1 cellular context compared by ENCODE assay signal in the genomic region with DNA sequence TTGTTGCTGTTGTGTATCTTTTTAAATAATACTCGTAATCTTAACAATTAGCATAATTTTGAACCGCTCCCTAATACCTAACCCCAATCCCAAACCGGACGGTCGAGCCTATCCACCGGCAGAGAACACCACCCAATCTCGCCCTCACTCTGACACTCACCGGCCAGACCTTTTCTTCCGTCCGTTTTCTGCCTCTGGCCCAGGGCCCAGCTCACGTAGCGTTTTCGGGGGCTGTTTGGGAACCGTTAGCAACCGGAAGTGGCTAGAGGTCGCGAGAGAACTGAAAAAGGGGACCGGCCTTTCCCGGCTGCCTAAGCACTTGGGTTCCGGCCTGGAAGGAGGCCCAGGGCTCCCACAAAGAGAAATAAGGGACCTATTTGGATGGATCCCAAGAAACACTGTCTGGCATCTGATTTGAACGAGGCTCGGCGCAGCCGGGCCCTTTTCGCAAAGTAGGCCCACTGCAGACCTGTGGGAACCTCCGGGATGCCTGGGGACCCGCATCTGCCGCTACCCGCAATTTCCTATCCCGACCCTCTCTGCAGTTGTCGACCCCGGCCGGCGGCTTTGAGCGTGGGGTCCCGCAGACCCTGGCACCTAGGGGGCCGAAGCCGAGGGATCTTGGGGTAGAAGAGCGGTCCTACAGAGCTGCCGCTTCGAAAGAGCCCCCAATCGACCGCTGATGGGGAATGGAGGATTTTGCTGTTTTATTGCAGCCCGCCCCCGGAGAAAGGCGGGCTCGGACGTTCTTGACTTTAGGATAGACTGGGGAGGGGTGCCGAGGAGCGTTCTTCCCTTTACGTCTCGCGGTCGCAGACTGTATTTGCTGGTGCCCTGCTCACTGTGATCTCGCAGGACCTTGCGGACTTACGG.
TF ChIP-seq lines count a peak whose summit lies in the region.

No MANE protein-coding gene starts in this region.

TF ChIP-seq in HepG2, 621 proteins besides CTCF, POLR2A, EP300 and RAD21 (continued from another document and continues in another):
- TF ChIP-seq, protein P1, sequence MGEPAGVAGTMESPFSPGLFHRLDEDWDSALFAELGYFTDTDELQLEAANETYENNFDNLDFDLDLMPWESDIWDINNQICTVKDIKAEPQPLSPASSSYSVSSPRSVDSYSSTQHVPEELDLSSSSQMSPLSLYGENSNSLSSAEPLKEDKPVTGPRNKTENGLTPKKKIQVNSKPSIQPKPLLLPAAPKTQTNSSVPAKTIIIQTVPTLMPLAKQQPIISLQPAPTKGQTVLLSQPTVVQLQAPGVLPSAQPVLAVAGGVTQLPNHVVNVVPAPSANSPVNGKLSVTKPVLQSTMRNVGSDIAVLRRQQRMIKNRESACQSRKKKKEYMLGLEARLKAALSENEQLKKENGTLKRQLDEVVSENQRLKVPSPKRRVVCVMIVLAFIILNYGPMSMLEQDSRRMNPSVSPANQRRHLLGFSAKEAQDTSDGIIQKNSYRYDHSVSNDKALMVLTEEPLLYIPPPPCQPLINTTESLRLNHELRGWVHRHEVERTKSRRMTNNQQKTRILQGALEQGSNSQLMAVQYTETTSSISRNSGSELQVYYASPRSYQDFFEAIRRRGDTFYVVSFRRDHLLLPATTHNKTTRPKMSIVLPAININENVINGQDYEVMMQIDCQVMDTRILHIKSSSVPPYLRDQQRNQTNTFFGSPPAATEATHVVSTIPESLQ (CRISPR knock-in tag; conservative IDR thresholded peaks at IDR 0.05), result no peak; the same call in 1 of the 2 replicates
- TF ChIP-seq, protein P2, sequence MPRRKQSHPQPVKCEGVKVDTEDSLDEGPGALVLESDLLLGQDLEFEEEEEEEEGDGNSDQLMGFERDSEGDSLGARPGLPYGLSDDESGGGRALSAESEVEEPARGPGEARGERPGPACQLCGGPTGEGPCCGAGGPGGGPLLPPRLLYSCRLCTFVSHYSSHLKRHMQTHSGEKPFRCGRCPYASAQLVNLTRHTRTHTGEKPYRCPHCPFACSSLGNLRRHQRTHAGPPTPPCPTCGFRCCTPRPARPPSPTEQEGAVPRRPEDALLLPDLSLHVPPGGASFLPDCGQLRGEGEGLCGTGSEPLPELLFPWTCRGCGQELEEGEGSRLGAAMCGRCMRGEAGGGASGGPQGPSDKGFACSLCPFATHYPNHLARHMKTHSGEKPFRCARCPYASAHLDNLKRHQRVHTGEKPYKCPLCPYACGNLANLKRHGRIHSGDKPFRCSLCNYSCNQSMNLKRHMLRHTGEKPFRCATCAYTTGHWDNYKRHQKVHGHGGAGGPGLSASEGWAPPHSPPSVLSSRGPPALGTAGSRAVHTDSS (CRISPR knock-in tag; conservative IDR thresholded peaks at IDR 0.05), result no peak
- TF ChIP-seq, protein P3, sequence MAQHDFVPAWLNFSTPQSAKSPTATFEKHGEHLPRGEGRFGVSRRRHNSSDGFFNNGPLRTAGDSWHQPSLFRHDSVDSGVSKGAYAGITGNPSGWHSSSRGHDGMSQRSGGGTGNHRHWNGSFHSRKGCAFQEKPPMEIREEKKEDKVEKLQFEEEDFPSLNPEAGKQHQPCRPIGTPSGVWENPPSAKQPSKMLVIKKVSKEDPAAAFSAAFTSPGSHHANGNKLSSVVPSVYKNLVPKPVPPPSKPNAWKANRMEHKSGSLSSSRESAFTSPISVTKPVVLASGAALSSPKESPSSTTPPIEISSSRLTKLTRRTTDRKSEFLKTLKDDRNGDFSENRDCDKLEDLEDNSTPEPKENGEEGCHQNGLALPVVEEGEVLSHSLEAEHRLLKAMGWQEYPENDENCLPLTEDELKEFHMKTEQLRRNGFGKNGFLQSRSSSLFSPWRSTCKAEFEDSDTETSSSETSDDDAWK (CRISPR knock-in tag; IDR thresholded peaks at IDR 0.05), result no peak
- TF ChIP-seq CHD4 (IDR thresholded peaks at IDR 0.05; ENCODE audit: borderline replicate concordance, low read length) (no peak), NFIC (IDR thresholded peaks at IDR 0.05; ENCODE audit: low read length) (peak; percentile 87), ZNF264 (CRISPR knock-in tag; IDR thresholded peaks at IDR 0.05) (peak; percentile 94), HOXA3 (CRISPR knock-in tag; IDR thresholded peaks at IDR 0.05) (peak; percentile 95), SIX4 (CRISPR knock-in tag; IDR thresholded peaks at IDR 0.05) (peak; percentile 29; the same call in 1 of the 2 replicates), FOXM1 (CRISPR knock-in tag; IDR thresholded peaks at IDR 0.05) (peak; percentile 68; the same call in 1 of the 2 replicates), NFYB (CRISPR knock-in tag; IDR thresholded peaks at IDR 0.05) (peak; percentile 50), PITX1 (CRISPR knock-in tag; IDR thresholded peaks at IDR 0.05) (peak; percentile 82), PAF1 (CRISPR knock-in tag; IDR thresholded peaks at IDR 0.05) (no peak), RARA (CRISPR knock-in tag; IDR thresholded peaks at IDR 0.05) (peak; percentile 69), GPN1 (CRISPR knock-in tag; IDR thresholded peaks at IDR 0.05; ENCODE audit: borderline replicate concordance) (no peak), FIP1L1 (IDR thresholded peaks at IDR 0.05; ENCODE audit: borderline replicate concordance, insufficient read depth, low read depth, low read length) (0 out of 2 replicates have a peak, but pooled peaks have one; percentile 77), PHF5A (CRISPR knock-in tag; IDR thresholded peaks at IDR 0.05; ENCODE audit: low read depth, unreplicated experiment) (peak; percentile 53), ZNF430 (CRISPR knock-in tag; IDR thresholded peaks at IDR 0.05) (peak; percentile 88), ZNF354B (CRISPR knock-in tag; IDR thresholded peaks at IDR 0.05) (no peak), SOX5 (CRISPR knock-in tag; IDR thresholded peaks at IDR 0.05; ENCODE audit: borderline replicate concordance) (0 out of 2 replicates have a peak, but pooled peaks have one; percentile 70), FOXC1 (CRISPR knock-in tag; IDR thresholded peaks at IDR 0.05; ENCODE audit: borderline replicate concordance) (peak; percentile 83; the same call in 1 of the 2 replicates), ZNF772 (CRISPR knock-in tag; IDR thresholded peaks at IDR 0.05) (peak; percentile 96), HES4 (CRISPR knock-in tag; IDR thresholded peaks at IDR 0.05; ENCODE audit: borderline replicate concordance) (peak; percentile 83), IKZF1 (IDR thresholded peaks at IDR 0.05) (no peak), ZNF350 (CRISPR knock-in tag; IDR thresholded peaks at IDR 0.05; ENCODE audit: borderline replicate concordance, low read depth) (peak; percentile 97), ZNF33A (CRISPR knock-in tag; IDR thresholded peaks at IDR 0.05; ENCODE audit: borderline replicate concordance) (no peak), NCOA1 (CRISPR knock-in tag; IDR thresholded peaks at IDR 0.05) (0 out of 2 replicates have a peak, but pooled peaks have one; percentile 67), ZNF652 (CRISPR knock-in tag; IDR thresholded peaks at IDR 0.05; ENCODE audit: borderline replicate concordance, low read depth) (peak; percentile 80), GZF1 (CRISPR knock-in tag; IDR thresholded peaks at IDR 0.05) (peak; percentile 83; the same call in 1 of the 2 replicates), TEAD2 (CRISPR knock-in tag; IDR thresholded peaks at IDR 0.05) (no peak), TP53 (CRISPR knock-in tag; conservative IDR thresholded peaks at IDR 0.05) (no peak), ERF (CRISPR knock-in tag; IDR thresholded peaks at IDR 0.05) (peak; percentile 64; the same call in 1 of the 2 replicates), FLYWCH1 (CRISPR knock-in tag; IDR thresholded peaks at IDR 0.05) (peak; percentile 66; the same call in 1 of the 2 replicates)
- TF ChIP-seq, protein P4, sequence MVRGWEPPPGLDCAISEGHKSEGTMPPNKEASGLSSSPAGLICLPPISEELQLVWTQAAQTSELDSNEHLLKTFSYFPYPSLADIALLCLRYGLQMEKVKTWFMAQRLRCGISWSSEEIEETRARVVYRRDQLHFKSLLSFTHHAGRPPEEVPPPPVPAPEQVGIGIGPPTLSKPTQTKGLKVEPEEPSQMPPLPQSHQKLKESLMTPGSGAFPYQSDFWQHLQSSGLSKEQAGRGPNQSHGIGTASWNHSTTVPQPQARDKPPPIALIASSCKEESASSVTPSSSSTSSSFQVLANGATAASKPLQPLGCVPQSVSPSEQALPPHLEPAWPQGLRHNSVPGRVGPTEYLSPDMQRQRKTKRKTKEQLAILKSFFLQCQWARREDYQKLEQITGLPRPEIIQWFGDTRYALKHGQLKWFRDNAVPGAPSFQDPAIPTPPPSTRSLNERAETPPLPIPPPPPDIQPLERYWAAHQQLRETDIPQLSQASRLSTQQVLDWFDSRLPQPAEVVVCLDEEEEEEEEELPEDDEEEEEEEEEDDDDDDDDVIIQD (CRISPR knock-in tag; IDR thresholded peaks at IDR 0.05; ENCODE audit: low read depth), result peak; percentile 91
- TF ChIP-seq, protein P5, sequence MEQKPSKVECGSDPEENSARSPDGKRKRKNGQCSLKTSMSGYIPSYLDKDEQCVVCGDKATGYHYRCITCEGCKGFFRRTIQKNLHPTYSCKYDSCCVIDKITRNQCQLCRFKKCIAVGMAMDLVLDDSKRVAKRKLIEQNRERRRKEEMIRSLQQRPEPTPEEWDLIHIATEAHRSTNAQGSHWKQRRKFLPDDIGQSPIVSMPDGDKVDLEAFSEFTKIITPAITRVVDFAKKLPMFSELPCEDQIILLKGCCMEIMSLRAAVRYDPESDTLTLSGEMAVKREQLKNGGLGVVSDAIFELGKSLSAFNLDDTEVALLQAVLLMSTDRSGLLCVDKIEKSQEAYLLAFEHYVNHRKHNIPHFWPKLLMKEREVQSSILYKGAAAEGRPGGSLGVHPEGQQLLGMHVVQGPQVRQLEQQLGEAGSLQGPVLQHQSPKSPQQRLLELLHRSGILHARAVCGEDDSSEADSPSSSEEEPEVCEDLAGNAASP (CRISPR knock-in tag; IDR thresholded peaks at IDR 0.05; ENCODE audit: borderline replicate concordance), result peak; percentile 68
- TF ChIP-seq, protein P6, sequence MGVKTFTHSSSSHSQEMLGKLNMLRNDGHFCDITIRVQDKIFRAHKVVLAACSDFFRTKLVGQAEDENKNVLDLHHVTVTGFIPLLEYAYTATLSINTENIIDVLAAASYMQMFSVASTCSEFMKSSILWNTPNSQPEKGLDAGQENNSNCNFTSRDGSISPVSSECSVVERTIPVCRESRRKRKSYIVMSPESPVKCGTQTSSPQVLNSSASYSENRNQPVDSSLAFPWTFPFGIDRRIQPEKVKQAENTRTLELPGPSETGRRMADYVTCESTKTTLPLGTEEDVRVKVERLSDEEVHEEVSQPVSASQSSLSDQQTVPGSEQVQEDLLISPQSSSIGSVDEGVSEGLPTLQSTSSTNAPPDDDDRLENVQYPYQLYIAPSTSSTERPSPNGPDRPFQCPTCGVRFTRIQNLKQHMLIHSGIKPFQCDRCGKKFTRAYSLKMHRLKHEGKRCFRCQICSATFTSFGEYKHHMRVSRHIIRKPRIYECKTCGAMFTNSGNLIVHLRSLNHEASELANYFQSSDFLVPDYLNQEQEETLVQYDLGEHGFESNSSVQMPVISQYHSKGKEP (CRISPR knock-in tag; IDR thresholded peaks at IDR 0.05), result peak; percentile 39; the same call in 1 of the 2 replicates
- TF ChIP-seq, protein P7, sequence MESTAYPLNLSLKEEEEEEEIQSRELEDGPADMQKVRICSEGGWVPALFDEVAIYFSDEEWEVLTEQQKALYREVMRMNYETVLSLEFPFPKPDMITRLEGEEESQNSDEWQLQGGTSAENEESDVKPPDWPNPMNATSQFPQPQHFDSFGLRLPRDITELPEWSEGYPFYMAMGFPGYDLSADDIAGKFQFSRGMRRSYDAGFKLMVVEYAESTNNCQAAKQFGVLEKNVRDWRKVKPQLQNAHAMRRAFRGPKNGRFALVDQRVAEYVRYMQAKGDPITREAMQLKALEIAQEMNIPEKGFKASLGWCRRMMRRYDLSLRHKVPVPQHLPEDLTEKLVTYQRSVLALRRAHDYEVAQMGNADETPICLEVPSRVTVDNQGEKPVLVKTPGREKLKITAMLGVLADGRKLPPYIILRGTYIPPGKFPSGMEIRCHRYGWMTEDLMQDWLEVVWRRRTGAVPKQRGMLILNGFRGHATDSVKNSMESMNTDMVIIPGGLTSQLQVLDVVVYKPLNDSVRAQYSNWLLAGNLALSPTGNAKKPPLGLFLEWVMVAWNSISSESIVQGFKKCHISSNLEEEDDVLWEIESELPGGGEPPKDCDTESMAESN (CRISPR knock-in tag; conservative IDR thresholded peaks at IDR 0.05), result peak; percentile 80; the same call in 1 of the 2 replicates
- TF ChIP-seq, protein P8, sequence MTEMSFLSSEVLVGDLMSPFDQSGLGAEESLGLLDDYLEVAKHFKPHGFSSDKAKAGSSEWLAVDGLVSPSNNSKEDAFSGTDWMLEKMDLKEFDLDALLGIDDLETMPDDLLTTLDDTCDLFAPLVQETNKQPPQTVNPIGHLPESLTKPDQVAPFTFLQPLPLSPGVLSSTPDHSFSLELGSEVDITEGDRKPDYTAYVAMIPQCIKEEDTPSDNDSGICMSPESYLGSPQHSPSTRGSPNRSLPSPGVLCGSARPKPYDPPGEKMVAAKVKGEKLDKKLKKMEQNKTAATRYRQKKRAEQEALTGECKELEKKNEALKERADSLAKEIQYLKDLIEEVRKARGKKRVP (CRISPR knock-in tag; IDR thresholded peaks at IDR 0.05), result peak in 1 of 2 experiments; percentile 76; a peak in 2 of 4 replicates
- TF ChIP-seq, protein P9, sequence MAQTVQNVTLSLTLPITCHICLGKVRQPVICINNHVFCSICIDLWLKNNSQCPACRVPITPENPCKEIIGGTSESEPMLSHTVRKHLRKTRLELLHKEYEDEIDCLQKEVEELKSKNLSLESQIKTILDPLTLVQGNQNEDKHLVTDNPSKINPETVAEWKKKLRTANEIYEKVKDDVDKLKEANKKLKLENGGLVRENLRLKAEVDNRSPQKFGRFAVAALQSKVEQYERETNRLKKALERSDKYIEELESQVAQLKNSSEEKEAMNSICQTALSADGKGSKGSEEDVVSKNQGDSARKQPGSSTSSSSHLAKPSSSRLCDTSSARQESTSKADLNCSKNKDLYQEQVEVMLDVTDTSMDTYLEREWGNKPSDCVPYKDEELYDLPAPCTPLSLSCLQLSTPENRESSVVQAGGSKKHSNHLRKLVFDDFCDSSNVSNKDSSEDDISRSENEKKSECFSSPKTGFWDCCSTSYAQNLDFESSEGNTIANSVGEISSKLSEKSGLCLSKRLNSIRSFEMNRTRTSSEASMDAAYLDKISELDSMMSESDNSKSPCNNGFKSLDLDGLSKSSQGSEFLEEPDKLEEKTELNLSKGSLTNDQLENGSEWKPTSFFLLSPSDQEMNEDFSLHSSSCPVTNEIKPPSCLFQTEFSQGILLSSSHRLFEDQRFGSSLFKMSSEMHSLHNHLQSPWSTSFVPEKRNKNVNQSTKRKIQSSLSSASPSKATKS (CRISPR knock-in tag; IDR thresholded peaks at IDR 0.05), result 0 out of 2 replicates have a peak, but pooled peaks have one; percentile 64
- TF ChIP-seq, protein P10, sequence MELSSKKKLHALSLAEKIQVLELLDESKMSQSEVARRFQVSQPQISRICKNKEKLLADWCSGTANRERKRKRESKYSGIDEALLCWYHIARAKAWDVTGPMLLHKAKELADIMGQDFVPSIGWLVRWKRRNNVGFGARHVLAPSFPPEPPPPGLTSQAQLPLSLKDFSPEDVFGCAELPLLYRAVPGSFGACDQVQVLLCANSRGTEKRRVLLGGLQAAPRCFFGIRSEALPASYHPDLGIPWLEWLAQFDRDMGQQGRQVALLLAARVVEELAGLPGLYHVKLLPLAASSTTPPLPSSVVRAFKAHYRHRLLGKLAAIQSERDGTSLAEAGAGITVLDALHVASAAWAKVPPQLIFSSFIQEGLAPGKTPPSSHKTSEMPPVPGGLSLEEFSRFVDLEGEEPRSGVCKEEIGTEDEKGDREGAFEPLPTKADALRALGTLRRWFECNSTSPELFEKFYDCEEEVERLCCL (CRISPR knock-in tag; IDR thresholded peaks at IDR 0.05; ENCODE audit: borderline replicate concordance), result no peak
- TF ChIP-seq, protein P11, sequence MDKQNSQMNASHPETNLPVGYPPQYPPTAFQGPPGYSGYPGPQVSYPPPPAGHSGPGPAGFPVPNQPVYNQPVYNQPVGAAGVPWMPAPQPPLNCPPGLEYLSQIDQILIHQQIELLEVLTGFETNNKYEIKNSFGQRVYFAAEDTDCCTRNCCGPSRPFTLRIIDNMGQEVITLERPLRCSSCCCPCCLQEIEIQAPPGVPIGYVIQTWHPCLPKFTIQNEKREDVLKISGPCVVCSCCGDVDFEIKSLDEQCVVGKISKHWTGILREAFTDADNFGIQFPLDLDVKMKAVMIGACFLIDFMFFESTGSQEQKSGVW (CRISPR knock-in tag; IDR thresholded peaks at IDR 0.05; ENCODE audit: borderline replicate concordance), result no peak; the same call in 1 of the 2 replicates
